In genomic region chr6:138161118-138161433, GRCh38 we compare ENCODE assay signal across 9 cellular contexts. TPM values are rescaled to one million over a fixed set of nuclear protein-coding genes. Genes with fewer than 3 reads are reported as not detected.
DNase-seq lines count a peak whose midpoint lies in the region; ATAC-seq and TF ChIP-seq lines count a peak whose summit lies in the region.
"Had no signal": no experiment of that assay in that cellular context is flagged by ENCODE, and none has a peak within 500 bp of the region (broad histone marks: within the 10 kb centered on the region; RNA-seq: fewer than 3 reads in every experiment).

No MANE protein-coding gene starts in this region.

- in situ Hi-C loops in mammary epithelial cell (cut with MboI; ENCODE audit: low sequenced_read_pairs in 2 of 2): no loop called here

- H3K27ac ChIP-seq in heart right ventricle (peak overlapping the region in 3 of 10 donors; percentile 20 to 53 (median 41)), mammary epithelial cell (ENCODE audit: insufficient read depth, low read depth, low read length) (no peak overlapping the region), uterus (no peak overlapping the region)

- H3K4me2 ChIP-seq in mammary epithelial cell (ENCODE audit: insufficient read depth, low read depth, low read length): peak overlapping the region; percentile 99

- H3K27me3 ChIP-seq in heart right ventricle (peaks cover 0 to 76% (median 7%) of the 10 kb centered on the region in 7 donors), mammary epithelial cell (ENCODE audit: insufficient read depth, low read length) (no peaks in the 10 kb centered on the region), uterus (peaks cover 0 to 7% of the 10 kb centered on the region in 2 donors)

- WGBS in heart right ventricle, 2 donors: 11 to 18% methylated on average over 12 of the region's 12 CpGs
- WGBS in mammary epithelial cell (ENCODE audit: low coverage, missing lambda C conversion rate): 49% methylated on average over 10 of the region's 12 CpGs

- peak in 1 of 8 donors; percentile 23 for ATAC-seq in heart right ventricle
- no peak for ATAC-seq in mucosa of descending colon
- ATAC-seq in GM18517 (IDR thresholded peaks at IDR 0.05; ENCODE audit: unreplicated experiment): no peak

- no TSS peak for BruUV-seq in mammary epithelial cell (replicated peaks; lab: Mats Ljungman, UMichigan)

- TF ChIP-seq CTCF in heart right ventricle (IDR thresholded peaks at IDR 0.05) (no peak), mammary epithelial cell (conservative IDR thresholded peaks at IDR 0.05 in 1 of 2, IDR thresholded peaks at IDR 0.05 in 1 of 2; ENCODE audit: extremely low read depth in 1 of 2, insufficient read depth in 1 of 2, low read depth in 1 of 2, low read length in 2 of 2) (no peak), mucosa of descending colon (IDR thresholded peaks at IDR 0.05) (no peak), uterus (IDR thresholded peaks at IDR 0.05) (no peak)

- H3K4me3 ChIP-seq in heart right ventricle: peak overlapping the region; percentile 35 to 90 (median 70)
- peak overlapping the region; percentile 54 to 61 (median 57) for H3K4me3 ChIP-seq in mammary epithelial cell (replicated peaks in 1 of 3; ENCODE audit: insufficient read depth in 1 of 3, low read depth in 2 of 3, low read length in 3 of 3)
- peak overlapping the region; percentile 37 for H3K4me3 ChIP-seq in mucosa of descending colon
- H3K4me3 ChIP-seq in uterus: peak overlapping the region; percentile 20 to 47

- CTCF ChIA-PET in mammary epithelial cell (lab: Charles Lee; ENCODE audit: low non-redundant PET): no interaction called here

- no peak overlapping the region for H3K9ac ChIP-seq in mammary epithelial cell (ENCODE audit: insufficient read depth, low read length)

- no peaks in the 10 kb centered on the region for H3K9me3 ChIP-seq in heart right ventricle
- no peaks in the 10 kb centered on the region for H3K9me3 ChIP-seq in mammary epithelial cell (replicated peaks; ENCODE audit: insufficient read depth, low read length)
- no peaks in the 10 kb centered on the region for H3K9me3 ChIP-seq in mucosa of descending colon
- H3K9me3 ChIP-seq in uterus: no peaks in the 10 kb centered on the region

- no peak for TF ChIP-seq POLR2A in uterus (IDR thresholded peaks at IDR 0.05)

- DNase-seq in heart right ventricle: no peak
- DNase-seq in cardiac septum (ENCODE audit: low spot score): no peak
- DNase-seq in mammary epithelial cell: no peak
- peak in 1 of 3 donors; percentile 32 for DNase-seq in mucosa of descending colon
- no peak for DNase-seq in uterus
- DNase-seq in NCI-H2081 treated with DMSO at 0.1 percent for 48 hours (lab: John Stamatoyannopoulos, UW): no peak
- no peak for DNase-seq in NCI-H2171 treated with DMSO at 0.1 percent for 48 hours (lab: John Stamatoyannopoulos, UW)

- H3K36me3 ChIP-seq in heart right ventricle (no peaks in the 10 kb centered on the region), mammary epithelial cell (ENCODE audit: insufficient read depth, low read length) (no peaks in the 10 kb centered on the region), mucosa of descending colon (ENCODE audit: low read depth) (no peaks in the 10 kb centered on the region), uterus (no peaks in the 10 kb centered on the region)

- intact Hi-C loops in heart right ventricle (cut with DNase I) (no loop called here), cardiac septum (cut with DNase I) (no loop called here), mammary epithelial cell (cut with micrococcal nuclease) (no loop called here), mucosa of descending colon (cut with DNase I, micrococcal nuclease) (no loop called here), uterus (cut with DNase I; ENCODE audit: low total_unique reads) (no loop called here)

- peaks cover 0 to 23% (median 16%) of the 10 kb centered on the region in 9 donors for H3K4me1 ChIP-seq in heart right ventricle
- peaks cover 10% of the 10 kb centered on the region for H3K4me1 ChIP-seq in mammary epithelial cell (ENCODE audit: insufficient read depth, low read length)
- no peaks in the 10 kb centered on the region for H3K4me1 ChIP-seq in mucosa of descending colon (ENCODE audit: low read depth)
- H3K4me1 ChIP-seq in uterus: no peaks in the 10 kb centered on the region

- no peaks in the 10 kb centered on the region for H4K20me1 ChIP-seq in mammary epithelial cell (ENCODE audit: insufficient read depth, low read length)

- dilution Hi-C loops in mammary epithelial cell (cut with HindIII; ENCODE audit: low sequenced_read_pairs): no loop called here

- peak overlapping the region; percentile 96 for H2AFZ ChIP-seq in mammary epithelial cell (ENCODE audit: low read depth, low read length)

- no peaks in the 10 kb centered on the region for H3K79me2 ChIP-seq in mammary epithelial cell (ENCODE audit: insufficient read depth, low read length)

RNA-seq across cellular contexts. Expression of gene ARFGEF3, which starts 0.7 kb away (rescaled TPM):
- total RNA-seq in heart right ventricle: 10 to 100 TPM in 2 of 10 donors, 1 to 10 TPM in 8; 1.1 to 11.1 (median 4.6) TPM
- under 1 TPM; 0.33 to 0.73 TPM for polyA plus RNA-seq in heart right ventricle
- total RNA-seq in cardiac septum: 9.6 TPM
- total RNA-seq in mammary epithelial cell: 1 to 10 TPM; 1.6 to 7.3 TPM
- polyA plus RNA-seq in mammary epithelial cell: 0.51 TPM
- polyA minus RNA-seq in mammary epithelial cell: 2.8 TPM
- total RNA-seq in mucosa of descending colon: 10 to 100 TPM; 10.1 to 24.3 (median 21.1) TPM
- total RNA-seq in uterus: 1 to 10 TPM in 3 of 4 donors, under 1 TPM in 1; 0.88 to 5.8 (median 2.4) TPM

RNA-seq across cellular contexts. Expression of gene PERP, which starts 53.9 kb away (rescaled TPM):
- total RNA-seq in heart right ventricle (10 to 100 TPM; 42.3 to 70.1 (median 56.7) TPM), cardiac septum (59.3 TPM), mammary epithelial cell (100 to 1,000 TPM; 266 to 424 TPM), mucosa of descending colon (10 to 100 TPM; 47.9 to 72.9 (median 60.3) TPM), uterus (10 to 100 TPM in 3 of 4 donors, 1 to 10 TPM in 1; 9.2 to 18.4 (median 14.8) TPM)
- polyA plus RNA-seq in heart right ventricle (10 to 100 TPM; 29.3 to 30.4 TPM), mammary epithelial cell (159 TPM)
- polyA minus RNA-seq in mammary epithelial cell: 226 TPM

RNA-seq across cellular contexts. Expression of gene PBOV1, which starts 57.2 kb away (rescaled TPM):
- total RNA-seq in heart right ventricle (not detected), cardiac septum (not detected), mammary epithelial cell (not detected), mucosa of descending colon (not detected), uterus (not detected)
- polyA plus RNA-seq in heart right ventricle (not detected), mammary epithelial cell (not detected)
- polyA minus RNA-seq in mammary epithelial cell: not detected
- total RNA-seq: HT1080 had no signal
